Comparison of ENCODE assay signal across 12 cellular contexts in the genomic region with DNA sequence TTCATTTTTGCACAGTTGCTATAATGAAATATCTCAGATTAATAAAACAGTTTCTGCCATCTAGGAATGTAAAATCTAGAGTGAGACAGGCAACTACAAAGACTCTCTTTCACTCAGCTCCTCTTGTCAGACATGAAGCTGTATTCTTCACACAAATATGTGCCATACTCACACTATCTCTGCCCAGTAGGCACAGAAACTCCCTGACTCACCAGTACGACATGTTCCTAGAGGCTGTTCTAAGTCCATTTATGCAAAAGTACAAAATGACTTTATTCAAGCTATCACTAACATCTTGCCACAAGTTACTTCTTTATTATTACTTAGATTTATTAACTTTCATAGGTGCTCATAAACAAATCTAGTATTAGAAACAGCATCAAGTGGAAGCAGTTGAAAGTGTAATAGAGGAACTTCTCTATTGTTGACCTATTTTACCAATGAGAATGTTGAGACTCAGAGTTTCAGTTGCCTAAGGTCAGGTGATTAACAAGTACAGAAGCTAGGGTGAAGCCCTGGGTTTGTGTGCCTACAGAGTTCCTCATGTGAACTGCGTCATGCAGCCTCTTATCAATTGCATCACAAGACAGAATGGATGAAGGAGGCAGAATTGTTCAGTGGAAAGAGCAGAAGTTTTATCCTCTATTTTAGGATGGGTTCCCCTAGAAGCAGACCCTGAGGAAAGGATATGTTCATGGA.
DNase-seq lines count a peak whose midpoint lies in the region; ATAC-seq and TF ChIP-seq lines count a peak whose summit lies in the region.
"Had no signal": no experiment of that assay in that cellular context is flagged by ENCODE, and none has a peak within 500 bp of the region (broad histone marks: within the 10 kb centered on the region; RNA-seq: fewer than 3 reads in every experiment).

No MANE protein-coding gene starts in this region.

- H3K4me1 ChIP-seq in esophagus muscularis mucosa = peaks cover 4 to 69% (median 58%) of the 10 kb centered on the region in 4 donors
- peaks cover 59% of the 10 kb centered on the region for H3K4me1 ChIP-seq in skeletal muscle satellite cell (ENCODE audit: control insufficient read depth, insufficient read depth, low read length)
- no peaks in the 10 kb centered on the region for H3K4me1 ChIP-seq in CD8-positive, alpha-beta memory T cell (ENCODE audit: insufficient read depth, low read length)

- H3K4me2 ChIP-seq in skeletal muscle satellite cell (ENCODE audit: low read length) = peak overlapping the region; percentile 64

- no peaks in the 10 kb centered on the region for H3K4me1 Mint-ChIP-seq in activated T-helper 1 cell treated with anti-CD3 and anti-CD28 coated beads, Interleukin-12 subunit alpha, Interleukin-12 subunit beta, Interleukin-2, Interleukin-4 antibody, amounts not matched to agents 30 ng/mL and 10 ng/mL and 1 ng/mL, durations not matched to agents 14 hours and 24 hours and 36 hours (ENCODE audit: low read depth)
- peaks cover 0 to 9% (median 0%) of the 10 kb centered on the region in 3 donors for H3K4me1 Mint-ChIP-seq in CD8-positive, alpha-beta memory T cell

- H3K9ac ChIP-seq in skeletal muscle satellite cell (ENCODE audit: low read depth, low read length) = peak overlapping the region; percentile 70

- H3K27me3 ChIP-seq in esophagus muscularis mucosa = no peaks in the 10 kb centered on the region
- H3K27me3 ChIP-seq in skeletal muscle satellite cell (ENCODE audit: control insufficient read depth, insufficient read depth, low read length) = no peaks in the 10 kb centered on the region
- no peaks in the 10 kb centered on the region for H3K27me3 ChIP-seq in WERI-Rb-1 (ENCODE audit: insufficient read depth, low read depth, severe bottlenecking)
- no peaks in the 10 kb centered on the region for H3K27me3 ChIP-seq in CD8-positive, alpha-beta memory T cell (ENCODE audit: insufficient read depth, low read length, poor library complexity, severe bottlenecking)

- no peak overlapping the region for H3K4me3 ChIP-seq in esophagus muscularis mucosa
- H3K4me3 ChIP-seq in skeletal muscle satellite cell (ENCODE audit: low read length) = peak overlapping the region; percentile 9
- H3K4me3 ChIP-seq in WERI-Rb-1 (ENCODE audit: low read depth, low read length) = no peak overlapping the region
- no peak overlapping the region for H3K4me3 ChIP-seq in CD8-positive, alpha-beta memory T cell (ENCODE audit: low read length)
- H3K4me3 ChIP-seq: skin epidermis had no signal

- CTCF ChIA-PET in CD8-positive, alpha-beta memory T cell (lab: Charles Lee) = no interaction called here

- no peaks in the 10 kb centered on the region for H3K9me3 Mint-ChIP-seq in activated T-helper 1 cell treated with anti-CD3 and anti-CD28 coated beads, Interleukin-12 subunit alpha, Interleukin-12 subunit beta, Interleukin-2, Interleukin-4 antibody, amounts not matched to agents 30 ng/mL and 10 ng/mL and 1 ng/mL, durations not matched to agents 14 hours and 24 hours and 36 hours
- H3K9me3 Mint-ChIP-seq in CD8-positive, alpha-beta memory T cell = peaks cover 0 to 3% (median 0%) of the 10 kb centered on the region in 5 donors
- H3K9me3 Mint-ChIP-seq: stimulated activated naive CD8-positive, alpha-beta T cell treated with anti-CD3 and anti-CD28 coated beads, Interleukin-15, Interleukin-2, amounts not matched to agents 100 ng/mL and 50 ng/mL, for 24 hours had no signal

- H3K4me3 Mint-ChIP-seq in activated T-helper 1 cell treated with anti-CD3 and anti-CD28 coated beads, Interleukin-12 subunit alpha, Interleukin-12 subunit beta, Interleukin-2, Interleukin-4 antibody, amounts not matched to agents 30 ng/mL and 10 ng/mL and 1 ng/mL, durations not matched to agents 14 hours and 24 hours and 36 hours = no peak overlapping the region
- H3K4me3 Mint-ChIP-seq in CD8-positive, alpha-beta memory T cell = no peak overlapping the region
- H3K4me3 Mint-ChIP-seq: stimulated activated naive CD8-positive, alpha-beta T cell treated with anti-CD3 and anti-CD28 coated beads, Interleukin-15, Interleukin-2, amounts not matched to agents 100 ng/mL and 50 ng/mL, for 24 hours had no signal

- intact Hi-C loops in esophagus muscularis mucosa (cut with DNase I) = loop anchor here (5.0 kb wide), 1 partner anchor 100 kb away; the partner anchor contains the start of gene RGS2
- intact Hi-C loops in activated T-helper 1 cell treated with anti-CD3 and anti-CD28 coated beads, Interleukin-12 subunit alpha, Interleukin-12 subunit beta, Interleukin-2, Interleukin-4 antibody, amounts not matched to agents 30 ng/mL and 10 ng/mL and 1 ng/mL, durations not matched to agents 14 hours and 24 hours and 36 hours (cut with micrococcal nuclease) = loop anchor here (10.0 kb wide), 1 partner anchor 103 kb away; the partner anchor contains the start of gene RGS2

- 69% methylated on average over 2 of the region's 2 CpGs for WGBS in esophagus muscularis mucosa

- peaks cover 13% of the 10 kb centered on the region for H3K27me3 Mint-ChIP-seq in activated T-helper 1 cell treated with anti-CD3 and anti-CD28 coated beads, Interleukin-12 subunit alpha, Interleukin-12 subunit beta, Interleukin-2, Interleukin-4 antibody, amounts not matched to agents 30 ng/mL and 10 ng/mL and 1 ng/mL, durations not matched to agents 14 hours and 24 hours and 36 hours (ENCODE audit: insufficient read depth)
- peaks cover 0 to 5% of the 10 kb centered on the region in 2 donors for H3K27me3 Mint-ChIP-seq in CD8-positive, alpha-beta memory T cell
- H3K27me3 Mint-ChIP-seq: stimulated activated naive CD8-positive, alpha-beta T cell treated with anti-CD3 and anti-CD28 coated beads, Interleukin-15, Interleukin-2, amounts not matched to agents 100 ng/mL and 50 ng/mL, for 24 hours had no signal

- no peaks in the 10 kb centered on the region for H3K36me3 ChIP-seq in esophagus muscularis mucosa
- H3K36me3 ChIP-seq in skeletal muscle satellite cell (ENCODE audit: insufficient read depth, low read length) = no peaks in the 10 kb centered on the region
- no peaks in the 10 kb centered on the region for H3K36me3 ChIP-seq in WERI-Rb-1
- H3K36me3 ChIP-seq in CD8-positive, alpha-beta memory T cell (ENCODE audit: insufficient read depth, low read length) = no peaks in the 10 kb centered on the region

- no peak overlapping the region for H3K27ac Mint-ChIP-seq in activated T-helper 1 cell treated with anti-CD3 and anti-CD28 coated beads, Interleukin-12 subunit alpha, Interleukin-12 subunit beta, Interleukin-2, Interleukin-4 antibody, amounts not matched to agents 30 ng/mL and 10 ng/mL and 1 ng/mL, durations not matched to agents 14 hours and 24 hours and 36 hours
- H3K27ac Mint-ChIP-seq in CD8-positive, alpha-beta memory T cell = no peak overlapping the region
- H3K27ac Mint-ChIP-seq: stimulated activated naive CD8-positive, alpha-beta T cell treated with anti-CD3 and anti-CD28 coated beads, Interleukin-15, Interleukin-2, amounts not matched to agents 100 ng/mL and 50 ng/mL, for 24 hours had no signal

- DNase-seq in M059J (ENCODE audit: low read depth) (peak; percentile 40), esophagus muscularis mucosa (ENCODE audit: extremely low spot score) (no peak), WERI-Rb-1 (no peak)
- DNase-seq in activated T-helper 1 cell treated with anti-CD3 and anti-CD28 coated beads, Interleukin-12 subunit alpha, Interleukin-12 subunit beta, Interleukin-2, Interleukin-4 antibody, amounts not matched to agents 30 ng/mL and 10 ng/mL and 1 ng/mL, durations not matched to agents 14 hours and 24 hours and 36 hours (ENCODE audit: low spot score) = no peak
- DNase-seq in CD8-positive, alpha-beta memory T cell = no peak
- DNase-seq: left cardiac atrium, NCI-H1694 treated with DMSO at 0.1 percent for 48 hours had no signal

- no peak for TF ChIP-seq POLR2A in esophagus muscularis mucosa (IDR thresholded peaks at IDR 0.05; ENCODE audit: low read depth)

- TF ChIP-seq CTCF in esophagus muscularis mucosa (IDR thresholded peaks at IDR 0.05) (no peak), WERI-Rb-1 (IDR thresholded peaks at IDR 0.05; ENCODE audit: low read depth, low read length) (no peak)

- POLR2A ChIA-PET in CD8-positive, alpha-beta memory T cell (lab: Charles Lee) = no interaction called here

- H3K9me3 ChIP-seq in esophagus muscularis mucosa (no peaks in the 10 kb centered on the region), skeletal muscle satellite cell (replicated peaks; ENCODE audit: low read length) (no peaks in the 10 kb centered on the region), WERI-Rb-1 (ENCODE audit: severe bottlenecking) (no peaks in the 10 kb centered on the region)
- no peaks in the 10 kb centered on the region for H3K9me3 ChIP-seq in CD8-positive, alpha-beta memory T cell (ENCODE audit: low read length)

- ATAC-seq in GM19467 (IDR thresholded peaks at IDR 0.05; ENCODE audit: unreplicated experiment) (peak; percentile 47), HG03159 (IDR thresholded peaks at IDR 0.05; ENCODE audit: unreplicated experiment) (no peak)

- TF ChIP-seq EP300 in esophagus muscularis mucosa (IDR thresholded peaks at IDR 0.05) = peak; percentile 98

- H3K27ac ChIP-seq in esophagus muscularis mucosa (replicated peaks in 1 of 4) = peak overlapping the region; percentile 84 to 86 (median 86)
- H3K27ac ChIP-seq in WERI-Rb-1 = no peak overlapping the region
- H3K27ac ChIP-seq in CD8-positive, alpha-beta memory T cell (ENCODE audit: low read depth, low read length) = no peak overlapping the region

- H3K36me3 Mint-ChIP-seq in activated T-helper 1 cell treated with anti-CD3 and anti-CD28 coated beads, Interleukin-12 subunit alpha, Interleukin-12 subunit beta, Interleukin-2, Interleukin-4 antibody, amounts not matched to agents 30 ng/mL and 10 ng/mL and 1 ng/mL, durations not matched to agents 14 hours and 24 hours and 36 hours (ENCODE audit: low read depth) = no peaks in the 10 kb centered on the region
- H3K36me3 Mint-ChIP-seq in CD8-positive, alpha-beta memory T cell = peaks cover 0 to 9% (median 0%) of the 10 kb centered on the region in 3 donors

Comparison
In these comparisons a context has a peak if more than half of its experiments do, and no peak if none do; other contexts are left out.
1. H3K27ac ChIP-seq: peak in esophagus muscularis mucosa (4 of 4); none in WERI-Rb-1 (single experiment) and CD8-positive, alpha-beta memory T cell (single experiment).